In the genomic region with DNA sequence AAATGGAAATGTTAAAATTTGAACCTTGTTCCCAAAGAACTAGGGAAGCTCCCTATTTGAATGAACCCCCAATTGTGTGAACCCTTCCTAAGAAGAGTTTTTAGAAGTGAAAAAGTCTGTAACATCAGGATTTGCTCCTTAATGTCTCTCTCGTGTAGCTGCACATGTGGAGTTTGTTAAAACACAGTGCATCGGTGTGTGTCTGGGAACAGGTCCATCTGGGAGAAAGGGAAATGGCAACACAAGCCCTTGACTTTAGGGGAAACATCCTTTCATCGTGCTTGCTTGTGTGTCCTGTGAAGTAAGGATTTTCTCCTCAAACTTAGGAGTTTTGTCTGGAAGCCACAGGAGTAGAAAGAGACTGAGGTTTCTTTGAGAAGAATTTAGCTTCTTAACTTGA, we compare ENCODE assay signal across 15 cellular contexts.
DNase-seq lines count a peak whose midpoint lies in the region; TF ChIP-seq lines count a peak whose summit lies in the region.
"Had no signal": no experiment of that assay in that cellular context is flagged by ENCODE, and none has a peak within 500 bp of the region (broad histone marks: within the 10 kb centered on the region; RNA-seq: fewer than 3 reads in every experiment).

No MANE protein-coding gene starts in this region.

- no peak overlapping the region for H3K4me3 ChIP-seq in SK-N-SH (ENCODE audit: low read depth in 2 of 2, low read length in 1 of 2)
- no peak overlapping the region for H3K4me3 ChIP-seq in fibroblast of mammary gland (ENCODE audit: control insufficient read depth, low read depth, low read length)

- intact Hi-C loops in CD14-positive monocyte (cut with micrococcal nuclease), result no loop called here

- H3K27ac Mint-ChIP-seq in nephron (peak overlapping the region; percentile 21 to 92 (median 84)), CD14-positive monocyte (no peak overlapping the region)
- H3K27ac Mint-ChIP-seq: H9, IgD-negative memory B cell had no signal

- H4K20me1 ChIP-seq in SK-N-SH (ENCODE audit: insufficient read depth), result no peaks in the 10 kb centered on the region

- H3K36me3 Mint-ChIP-seq in nephron (ENCODE audit: low read depth), result no peaks in the 10 kb centered on the region
- peaks cover 1 to 3% of the 10 kb centered on the region in 2 donors for H3K36me3 Mint-ChIP-seq in CD14-positive monocyte
- H3K36me3 Mint-ChIP-seq: IgD-negative memory B cell had no signal

- CTCF ChIA-PET in SK-N-SH (lab: Yijun Ruan, JAX), result interaction anchor here (1.0 to 1.3 kb wide), 6 partner anchors 8 to 205 kb away, joined by 3 to 5 read pairs (median 4); no protein-coding TSS in a partner anchor

- no peaks in the 10 kb centered on the region for H3K9me3 ChIP-seq in SK-N-SH

- H3K4me2 ChIP-seq in SK-N-SH, result no peak overlapping the region

- peaks cover 47% of the 10 kb centered on the region for H3K4me1 Mint-ChIP-seq in nephron
- peaks cover 39% of the 10 kb centered on the region for H3K4me1 Mint-ChIP-seq in CD14-positive monocyte

- no peaks in the 10 kb centered on the region for H3K36me3 ChIP-seq in SK-N-SH (replicated peaks in 1 of 2; ENCODE audit: control insufficient read depth in 1 of 2, insufficient read depth in 2 of 2, low read length in 1 of 2)

- no peaks in the 10 kb centered on the region for H3K9me3 Mint-ChIP-seq in nephron
- peaks cover 0 to 2% (median 0%) of the 10 kb centered on the region in 7 donors for H3K9me3 Mint-ChIP-seq in CD14-positive monocyte
- H3K9me3 Mint-ChIP-seq: H9, IgD-negative memory B cell had no signal

- WGBS in SK-N-SH (ENCODE audit: low lambda C conversion rate), result 36% methylated on average over 3 of the region's 3 CpGs

- no peaks in the 10 kb centered on the region for H3K9me2 ChIP-seq in SK-N-SH

- no peaks in the 10 kb centered on the region for H3K79me2 ChIP-seq in SK-N-SH (ENCODE audit: insufficient read depth)

- no peaks in the 10 kb centered on the region for H3K27me3 ChIP-seq in SK-N-SH (ENCODE audit: insufficient read depth)

- no peak for TF ChIP-seq RAD21 in SK-N-SH (IDR thresholded peaks at IDR 0.05; ENCODE audit: low read length)

- H3K4me3 Mint-ChIP-seq in nephron (no peak overlapping the region), CD14-positive monocyte (no peak overlapping the region)
- H3K4me3 Mint-ChIP-seq: H9, IgD-negative memory B cell had no signal

- no peak for TF ChIP-seq CTCF in SK-N-SH (IDR thresholded peaks at IDR 0.05)
- TF ChIP-seq CTCF in fibroblast of mammary gland (conservative IDR thresholded peaks at IDR 0.05; ENCODE audit: control insufficient read depth, insufficient read depth, low read depth, low read length), result no peak
- TF ChIP-seq CTCF in nephron (IDR thresholded peaks at IDR 0.05; ENCODE audit: unreplicated experiment in 3 of 3), result no peak
- no peak for TF ChIP-seq CTCF in CD14-positive monocyte (IDR thresholded peaks at IDR 0.05)

- POLR2A ChIA-PET in SK-N-SH (lab: Yijun Ruan, JAX), result no interaction called here

- no peak overlapping the region for H2AFZ ChIP-seq in SK-N-SH (ENCODE audit: low read depth)

- TF ChIP-seq EP300 in SK-N-SH (IDR thresholded peaks at IDR 0.05; ENCODE audit: borderline replicate concordance in 1 of 2, low read depth in 1 of 2, low read length in 1 of 2), result no peak

- DNase-seq in GM03348 (ENCODE audit: low spot score), result peak; percentile 29
- DNase-seq in SK-N-SH, result no peak
- peak; percentile 77 for DNase-seq in fibroblast of mammary gland (ENCODE audit: low read depth)
- DNase-seq in NCI-H345 treated with DMSO at 0.1 percent for 48 hours (lab: John Stamatoyannopoulos, UW; ENCODE audit: unreplicated experiment), result no peak
- DNase-seq in NCI-H2029 (lab: John Stamatoyannopoulos, UW), result no peak
- no peak for DNase-seq in CD14-positive monocyte (ENCODE audit: low spot score)
- DNase-seq: EL, H9, NCI-H1436, NCI-H2081 treated with DMSO at 0.1 percent for 48 hours, NCI-H2227 treated with DMSO at 0.1 percent for 48 hours, NCI-H526, PC-3 had no signal

- no peak overlapping the region for H3K9ac ChIP-seq in SK-N-SH

- H3K4me1 ChIP-seq in SK-N-SH (ENCODE audit: control insufficient read depth in 1 of 2, insufficient read depth in 2 of 2, low read depth in 1 of 2, low read length in 1 of 2), result peaks cover 7 to 24% of the 10 kb centered on the region in 2 experiments; a peak in 3 of 4 replicates

- H3F3A ChIP-seq in SK-N-SH (replicated peaks; ENCODE audit: insufficient read depth), result peaks cover 8% of the 10 kb centered on the region

- H3K27me3 Mint-ChIP-seq in nephron (ENCODE audit: low read depth) (peaks cover 5% of the 10 kb centered on the region), CD14-positive monocyte (ENCODE audit: low read depth in 3 of 3) (peaks cover 0 to 2% (median 0%) of the 10 kb centered on the region in 3 donors)
- H3K27me3 Mint-ChIP-seq: IgD-negative memory B cell had no signal

- no peak overlapping the region for H3K27ac ChIP-seq in SK-N-SH (ENCODE audit: low read depth in 2 of 2, low read length in 1 of 2)

TF ChIP-seq in SK-N-SH, 30 proteins besides CTCF, POLR2A, EP300 and RAD21:
- no peak for TF ChIP-seq GATA2 (CRISPR knock-in tag; IDR thresholded peaks at IDR 0.05)
- TF ChIP-seq TAF1 (IDR thresholded peaks at IDR 0.05; ENCODE audit: borderline replicate concordance, low read depth, low read length), result no peak
- TF ChIP-seq, protein P1, sequence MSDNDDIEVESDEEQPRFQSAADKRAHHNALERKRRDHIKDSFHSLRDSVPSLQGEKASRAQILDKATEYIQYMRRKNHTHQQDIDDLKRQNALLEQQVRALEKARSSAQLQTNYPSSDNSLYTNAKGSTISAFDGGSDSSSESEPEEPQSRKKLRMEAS (IDR thresholded peaks at IDR 0.05; ENCODE audit: low read depth), result no peak
- peak; percentile 34; the same call in 1 of the 2 replicates for TF ChIP-seq MXI1 (IDR thresholded peaks at IDR 0.05; ENCODE audit: low read depth, low read length)
- no peak for TF ChIP-seq RXRA (IDR thresholded peaks at IDR 0.05; ENCODE audit: borderline replicate concordance, low read depth)
- 0 out of 2 replicates have a peak, but pooled peaks have one; percentile 12 for TF ChIP-seq TCF12 (IDR thresholded peaks at IDR 0.05)
- TF ChIP-seq RCOR1 (IDR thresholded peaks at IDR 0.05; ENCODE audit: low read length), result 0 out of 2 replicates have a peak, but pooled peaks have one; percentile 12

Comparison
In these comparisons a context has a peak if more than half of its experiments do, and no peak if none do; other contexts are left out.
1. DNase-seq: peak in GM03348 (single experiment) and fibroblast of mammary gland (single experiment); none in SK-N-SH (single experiment), NCI-H345 treated with DMSO at 0.1 percent for 48 hours (single experiment), NCI-H2029 (single experiment) and CD14-positive monocyte (single experiment).
2. H3K27ac Mint-ChIP-seq: peak in nephron (3 of 3); none in CD14-positive monocyte (0 of 7).